Comparison of ENCODE assay signal across 1 cellular context in genomic region chr15:98690272-98690671, GRCh38.
TF ChIP-seq lines count a peak whose summit lies in the region.

No MANE protein-coding gene starts in this region.

TF ChIP-seq in GM23338, 12 proteins besides CTCF, POLR2A, EP300 and RAD21 (continued from another document):
- TF ChIP-seq ZNF462 (CRISPR knock-in tag; IDR thresholded peaks at IDR 0.05) (no peak), ZNF114 (CRISPR knock-in tag; IDR thresholded peaks at IDR 0.05) (no peak), CREB1 (CRISPR knock-in tag; IDR thresholded peaks at IDR 0.05; ENCODE audit: low read depth) (no peak), ZNF331 (CRISPR knock-in tag; IDR thresholded peaks at IDR 0.05; ENCODE audit: low read depth) (no peak), NANOG (IDR thresholded peaks at IDR 0.05; ENCODE audit: borderline replicate concordance) (no peak)
